ENCODE assay signal across 16 cellular contexts in genomic region chr4:153542835-153543234, GRCh38.
A peak's percentile ranks its signal among the peaks of the same experiment; 100 is the strongest.
DNase-seq lines count a peak whose midpoint lies in the region; ATAC-seq, FAIRE-seq and TF ChIP-seq lines count a peak whose summit lies in the region.
"Had no signal": no experiment of that assay in that cellular context is flagged by ENCODE, and none has a peak within 500 bp of the region (broad histone marks: within the 10 kb centered on the region; RNA-seq: fewer than 3 reads in every experiment).

No MANE protein-coding gene starts in this region.

- DNase-seq in GM12891 (ENCODE audit: insufficient read length, low spot score) = no peak
- no peak for DNase-seq in activated naive CD8-positive, alpha-beta T cell treated with anti-CD3 and anti-CD28 coated beads for 36 hours
- DNase-seq in naive thymus-derived CD4-positive, alpha-beta T cell = no peak
- DNase-seq in COLO668 (lab: John Stamatoyannopoulos, UW; ENCODE audit: unreplicated experiment) = no peak
- no peak for DNase-seq in NCI-H2171 (lab: John Stamatoyannopoulos, UW)
- no peak for DNase-seq in GOT3 (lab: John Stamatoyannopoulos, UW)
- DNase-seq: activated T-cell treated with anti-CD3 and anti-CD28 coated beads for 4 hours; AML-193; anterior cingulate cortex; NCI-H1436; NCI-H774; Right ventricle myocardium superior; stimulated activated CD4-positive, alpha-beta T cell treated with anti-CD3 and anti-CD28 coated beads, Interleukin-12 subunit alpha, Interleukin-12 subunit beta, amount 100 ng/mL, for 4 hours had no signal

- no peaks in the 10 kb centered on the region for H3K9me3 ChIP-seq in BLaER1
- no peaks in the 10 kb centered on the region for H3K9me3 ChIP-seq in naive thymus-derived CD4-positive, alpha-beta T cell (ENCODE audit: control insufficient read depth in 2 of 3, low read length in 3 of 3)
- H3K9me3 ChIP-seq: HAP-1 had no signal

- H3K36me3 ChIP-seq in BLaER1 = peaks cover 97% of the 10 kb centered on the region
- peaks cover 0 to 9% (median 0%) of the 10 kb centered on the region in 3 experiments for H3K36me3 ChIP-seq in naive thymus-derived CD4-positive, alpha-beta T cell (ENCODE audit: control insufficient read depth in 2 of 3, insufficient read depth in 3 of 3, low read length in 3 of 3)
- H3K36me3 ChIP-seq: HAP-1 had no signal

- peaks cover 52% of the 10 kb centered on the region for H3K4me1 Mint-ChIP-seq in activated naive CD8-positive, alpha-beta T cell treated with anti-CD3 and anti-CD28 coated beads for 36 hours
- peaks cover 30 to 91% (median 87%) of the 10 kb centered on the region in 7 donors for H3K4me1 Mint-ChIP-seq in naive thymus-derived CD4-positive, alpha-beta T cell

- H3K27me3 Mint-ChIP-seq in activated naive CD8-positive, alpha-beta T cell treated with anti-CD3 and anti-CD28 coated beads for 36 hours = no peaks in the 10 kb centered on the region
- H3K27me3 Mint-ChIP-seq in naive thymus-derived CD4-positive, alpha-beta T cell = no peaks in the 10 kb centered on the region

- CTCF ChIA-PET in naive thymus-derived CD4-positive, alpha-beta T cell (lab: Charles Lee) = no interaction called here

- peak; percentile 23 for FAIRE-seq in GM12891 (lab: Jason Lieb, UNC)

- POLR2A ChIA-PET in naive thymus-derived CD4-positive, alpha-beta T cell (lab: Charles Lee) = interaction anchor here (0.5 kb wide), 1 partner anchor 11 kb away, joined by 8 read pairs; no protein-coding TSS in a partner anchor

- H3K9ac ChIP-seq in BLaER1 = no peak overlapping the region

- intact Hi-C loops in naive thymus-derived CD4-positive, alpha-beta T cell (cut with micrococcal nuclease) = no loop called here

- H3K9me3 Mint-ChIP-seq in activated naive CD8-positive, alpha-beta T cell treated with anti-CD3 and anti-CD28 coated beads for 36 hours = no peaks in the 10 kb centered on the region
- H3K9me3 Mint-ChIP-seq in naive thymus-derived CD4-positive, alpha-beta T cell = peaks cover 0 to 2% (median 0%) of the 10 kb centered on the region in 11 donors

- H3K27ac Mint-ChIP-seq in activated naive CD8-positive, alpha-beta T cell treated with anti-CD3 and anti-CD28 coated beads for 36 hours = peak overlapping the region; percentile 4
- peak overlapping the region in 8 of 9 donors; percentile 14 to 95 (median 78) for H3K27ac Mint-ChIP-seq in naive thymus-derived CD4-positive, alpha-beta T cell

- H3K4me1 ChIP-seq in BLaER1 = peaks cover 91% of the 10 kb centered on the region
- peaks cover 13 to 58% of the 10 kb centered on the region in 2 donors for H3K4me1 ChIP-seq in naive thymus-derived CD4-positive, alpha-beta T cell (ENCODE audit: control insufficient read depth in 2 of 2, insufficient read depth in 2 of 2, low read length in 2 of 2)
- H3K4me1 ChIP-seq: HAP-1 had no signal

- TF ChIP-seq POLR2A in GM12891 (IDR thresholded peaks at IDR 0.05; ENCODE audit: low read depth, low read length) = no peak

- H3K27me3 ChIP-seq in BLaER1 = no peaks in the 10 kb centered on the region
- no peaks in the 10 kb centered on the region for H3K27me3 ChIP-seq in naive thymus-derived CD4-positive, alpha-beta T cell (ENCODE audit: control insufficient read depth in 2 of 2, insufficient read depth in 2 of 2, low read length in 2 of 2)

- no peak overlapping the region for H3K4me3 ChIP-seq in BLaER1
- H3K4me3 ChIP-seq in naive thymus-derived CD4-positive, alpha-beta T cell (ENCODE audit: low read length) = no peak overlapping the region
- H3K4me3 ChIP-seq: HAP-1 had no signal

- H3K27ac ChIP-seq in BLaER1 = no peak overlapping the region
- peak overlapping the region; percentile 8 for H3K27ac ChIP-seq in naive thymus-derived CD4-positive, alpha-beta T cell (ENCODE audit: low read depth, low read length)

- H3K4me3 Mint-ChIP-seq in activated naive CD8-positive, alpha-beta T cell treated with anti-CD3 and anti-CD28 coated beads for 36 hours = no peak overlapping the region
- peak overlapping the region in 7 of 10 donors; percentile 19 to 62 (median 59) for H3K4me3 Mint-ChIP-seq in naive thymus-derived CD4-positive, alpha-beta T cell

- H3K36me3 Mint-ChIP-seq in activated naive CD8-positive, alpha-beta T cell treated with anti-CD3 and anti-CD28 coated beads for 36 hours = peaks cover 39% of the 10 kb centered on the region
- peaks cover 0 to 29% (median 11%) of the 10 kb centered on the region in 5 donors for H3K36me3 Mint-ChIP-seq in naive thymus-derived CD4-positive, alpha-beta T cell

- ATAC-seq in naive thymus-derived CD4-positive, alpha-beta T cell = no peak
- no peak for ATAC-seq in HG02884 (IDR thresholded peaks at IDR 0.05; ENCODE audit: unreplicated experiment)

- H4K20me1 ChIP-seq in BLaER1 = peaks cover 100% of the 10 kb centered on the region

- peak overlapping the region; percentile 18 for H3K4me2 ChIP-seq in BLaER1

TF ChIP-seq in GM12891, 5 proteins besides CTCF, POLR2A, EP300 and RAD21:
- no peak for TF ChIP-seq SPI1 (IDR thresholded peaks at IDR 0.05; ENCODE audit: low read depth, low read length)
